8 cellular contexts compared by ENCODE assay signal in genomic region chr4:17664755-17665154, GRCh38. TPM values are rescaled to one million over a fixed set of nuclear protein-coding genes. Genes with fewer than 3 reads are reported as not detected.
DNase-seq lines count a peak whose midpoint lies in the region; ATAC-seq, FAIRE-seq and TF ChIP-seq lines count a peak whose summit lies in the region.

No MANE protein-coding gene starts in this region.

- CTCF ChIA-PET in MCF 10A (lab: Yijun Ruan, JAX) = no interaction called here

- no peaks in the 10 kb centered on the region for H3K4me1 ChIP-seq in foreskin keratinocyte

- H3K27me3 ChIP-seq in foreskin keratinocyte = no peaks in the 10 kb centered on the region

- peak; percentile 92 for ATAC-seq in GM21619 (IDR thresholded peaks at IDR 0.05; ENCODE audit: unreplicated experiment)
- ATAC-seq in HG03558 (IDR thresholded peaks at IDR 0.05; ENCODE audit: extremely low read depth, unreplicated experiment) = peak; percentile 86
- no peak for ATAC-seq in foreskin keratinocyte

- H3K27me3 Mint-ChIP-seq in MCF 10A (ENCODE audit: insufficient read depth, unreplicated experiment) = no peaks in the 10 kb centered on the region
- H3K27me3 Mint-ChIP-seq in immature natural killer cell (ENCODE audit: low read depth in 3 of 3) = peaks cover 0 to 13% (median 4%) of the 10 kb centered on the region in 3 donors

- FAIRE-seq in GM18507 (lab: Jason Lieb, UNC) = peak; percentile 90

- H3K27ac Mint-ChIP-seq in MCF 10A (ENCODE audit: low read depth, unreplicated experiment) (no peak overlapping the region), immature natural killer cell (no peak overlapping the region)

- POLR2A ChIA-PET in MCF 10A (lab: Yijun Ruan, JAX) = no interaction called here

- no peak overlapping the region for H3K4me3 ChIP-seq in coronary artery

- no peaks in the 10 kb centered on the region for H3K36me3 Mint-ChIP-seq in MCF 10A (ENCODE audit: insufficient read depth, unreplicated experiment)
- no peaks in the 10 kb centered on the region for H3K36me3 Mint-ChIP-seq in immature natural killer cell

- TF ChIP-seq CTCF in coronary artery (IDR thresholded peaks at IDR 0.05) (no peak), foreskin keratinocyte (conservative IDR thresholded peaks at IDR 0.05) (no peak), MCF 10A (IDR thresholded peaks at IDR 0.05; ENCODE audit: unreplicated experiment) (no peak)

- no TSS peak for BruUV-seq in MCF 10A (replicated peaks; lab: Mats Ljungman, UMichigan)

- no peaks in the 10 kb centered on the region for H3K9me3 Mint-ChIP-seq in MCF 10A (ENCODE audit: unreplicated experiment)
- peaks cover 0 to 2% (median 0%) of the 10 kb centered on the region in 6 donors for H3K9me3 Mint-ChIP-seq in immature natural killer cell

- peak; percentile 35 for DNase-seq in GM18507 (ENCODE audit: extremely low spot score, insufficient read length, low read depth)
- DNase-seq in coronary artery (ENCODE audit: low spot score) = peak; percentile 28
- no peak for DNase-seq in NCI-H1436 (lab: John Stamatoyannopoulos, UW)
- no peak for DNase-seq in foreskin keratinocyte
- no peak for DNase-seq in MCF 10A (ENCODE audit: unreplicated experiment)
- no peak for DNase-seq in immature natural killer cell

- H3K27ac ChIP-seq in coronary artery = no peak overlapping the region
- no peak overlapping the region for H3K27ac ChIP-seq in foreskin keratinocyte

- no peaks in the 10 kb centered on the region for H3K4me1 Mint-ChIP-seq in MCF 10A (ENCODE audit: insufficient read depth, unreplicated experiment)
- H3K4me1 Mint-ChIP-seq in immature natural killer cell = peaks cover 8 to 21% of the 10 kb centered on the region in 2 donors

- no peak overlapping the region for H3K4me3 Mint-ChIP-seq in MCF 10A (ENCODE audit: unreplicated experiment)
- H3K4me3 Mint-ChIP-seq in immature natural killer cell = no peak overlapping the region

- intact Hi-C loops in MCF 10A (cut with micrococcal nuclease) = no loop called here

RNA-seq across cellular contexts. Expression of gene MED28, which starts 50.3 kb away (rescaled TPM):
- total RNA-seq in foreskin keratinocyte (23.8 and 36.3 TPM in 2 replicates), MCF 10A (2022) (31.8 and 32.1 TPM in 2 replicates)
- polyA plus RNA-seq in foreskin keratinocyte (39.3 and 51.9 TPM in 2 replicates), immature natural killer cell (10 to 100 TPM; 33.4 to 45.3 (median 40.1) TPM)

Comparison
In these comparisons a context has a peak if more than half of its experiments do, and no peak if none do; other contexts are left out.
1. DNase-seq: peak in GM18507 (single experiment) and coronary artery (single experiment); none in NCI-H1436 (single experiment), foreskin keratinocyte (0 of 2), MCF 10A (single experiment) and immature natural killer cell (0 of 3).